Comparison of ENCODE assay signal across 11 cellular contexts in the genomic region with DNA sequence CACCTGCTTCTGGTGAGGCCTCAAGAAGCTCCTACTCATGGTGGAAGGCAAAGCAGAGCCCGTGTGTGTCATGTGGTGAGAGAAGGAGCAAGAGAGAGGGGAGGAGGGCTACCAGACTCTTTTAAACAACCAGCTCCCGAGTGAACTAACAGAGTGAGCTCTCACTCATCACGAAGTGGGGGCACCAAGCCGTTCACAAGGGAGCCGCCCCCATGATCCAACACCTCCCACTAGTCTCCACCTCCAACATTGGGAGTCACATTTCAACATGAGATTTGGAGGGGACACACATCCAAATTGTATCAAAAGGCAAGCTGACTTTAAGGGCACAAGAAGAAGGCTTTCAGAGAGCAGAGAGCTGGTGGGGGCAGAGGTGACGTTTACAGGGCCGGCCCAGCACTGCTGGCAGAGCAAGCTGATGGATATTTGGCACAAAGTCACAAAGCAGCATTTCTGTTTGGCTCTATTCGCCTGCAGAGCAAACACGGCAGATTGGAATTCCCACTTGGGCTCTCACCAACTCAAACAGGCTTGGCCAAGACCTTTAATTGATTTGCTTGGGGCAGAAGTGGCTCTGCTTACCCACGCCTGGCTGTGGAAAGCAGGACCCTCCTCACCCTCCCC. TPM values are rescaled to one million over a fixed set of nuclear protein-coding genes. Genes with fewer than 3 reads are reported as not detected.
DNase-seq lines count a peak whose midpoint lies in the region; ATAC-seq and TF ChIP-seq lines count a peak whose summit lies in the region.
"Had no signal": no experiment of that assay in that cellular context is flagged by ENCODE, and none has a peak within 500 bp of the region (broad histone marks: within the 10 kb centered on the region; RNA-seq: fewer than 3 reads in every experiment).

No MANE protein-coding gene starts in this region.

- no peak overlapping the region for H3K9ac ChIP-seq in IMR-90 (ENCODE audit: low read depth, low read length)

- POLR2A ChIA-PET in IMR-90 (lab: Charles Lee; ENCODE audit: unreplicated experiment) = no interaction called here
- POLR2A ChIA-PET in HEK293T (lab: Yijun Ruan, JAX) = no interaction called here

- no peak for TF ChIP-seq EP300 in stomach (IDR thresholded peaks at IDR 0.05)

- H2BK120ac ChIP-seq in IMR-90 (ENCODE audit: low read depth, low read length) = no peak overlapping the region

- no peak overlapping the region; the same call in 1 of the 2 replicates for H3K4ac ChIP-seq in IMR-90 (ENCODE audit: low read depth, low read length)

- no peak overlapping the region for H3K14ac ChIP-seq in IMR-90 (replicated peaks; ENCODE audit: low read depth, low read length)

- H3K79me1 ChIP-seq in IMR-90 (ENCODE audit: low read depth in 1 of 2, low read length in 2 of 2) = no peaks in the 10 kb centered on the region

- DNase-seq in IMR-90 = peak; percentile 58
- DNase-seq in ascending aorta (ENCODE audit: low spot score in 2 of 2) = peak in 1 of 2 donors; percentile 69
- DNase-seq in left ventricle myocardium superior = no peak
- peak; percentile 81 for DNase-seq in stomach
- DNase-seq in activated T-cell treated with anti-CD3 and anti-CD28 coated beads, Interleukin-2, amount 50 U/mL, for 1 hour = no peak
- DNase-seq in GF-D8 (lab: John Stamatoyannopoulos, UW) = no peak
- no peak for DNase-seq in HEK293T (ENCODE audit: extremely low spot score)
- no peak for DNase-seq in activated T-cell treated with anti-CD3 and anti-CD28 coated beads, Interleukin-2, amount 50 U/mL, for 24 hours
- DNase-seq: Kasumi-1; SHP77; stimulated activated naive CD4-positive, alpha-beta T cell treated with Interleukin-2 at 50 U/mL for 16 hours had no signal

- no peak overlapping the region for H3K4me3 Mint-ChIP-seq in activated T-cell treated with anti-CD3 and anti-CD28 coated beads, Interleukin-2, amount 50 U/mL, for 24 hours

- peaks cover 6% of the 10 kb centered on the region for H4K20me1 ChIP-seq in IMR-90 (ENCODE audit: insufficient read depth, low read length)

- no peak overlapping the region for H4K8ac ChIP-seq in IMR-90 (ENCODE audit: low read depth in 2 of 2, low read length in 2 of 2)

- H3K18ac ChIP-seq in IMR-90 (ENCODE audit: low read depth, low read length) = no peak overlapping the region

- TF ChIP-seq RAD21 in IMR-90 (IDR thresholded peaks at IDR 0.05; ENCODE audit: low read length) = no peak

- no peak overlapping the region for H4K5ac ChIP-seq in IMR-90 (ENCODE audit: low read depth, low read length)

- no peak overlapping the region for H4K91ac ChIP-seq in IMR-90 (ENCODE audit: insufficient read depth, low read depth, low read length)

- no peak overlapping the region for H2AK9ac ChIP-seq in IMR-90 (replicated peaks; ENCODE audit: low read depth, low read length, poor library complexity)

- H3K27ac Mint-ChIP-seq in activated T-cell treated with anti-CD3 and anti-CD28 coated beads, Interleukin-2, amount 50 U/mL, for 24 hours = no peak overlapping the region

- CTCF ChIA-PET in IMR-90 (lab: Yijun Ruan, JAX) = no interaction called here
- CTCF ChIA-PET in HEK293T (lab: Yijun Ruan, JAX) = no interaction called here

- H3K27me3 ChIP-seq in IMR-90 (ENCODE audit: control insufficient read depth, insufficient read depth, low read length) = no peaks in the 10 kb centered on the region
- no peaks in the 10 kb centered on the region for H3K27me3 ChIP-seq in ascending aorta
- no peaks in the 10 kb centered on the region for H3K27me3 ChIP-seq in stomach

- no peak overlapping the region for H2AK5ac ChIP-seq in IMR-90 (ENCODE audit: low read depth, low read length)

- no peak overlapping the region for H2AFZ ChIP-seq in IMR-90 (replicated peaks; ENCODE audit: low read length, poor library complexity)

- H3K9me3 Mint-ChIP-seq in activated T-cell treated with anti-CD3 and anti-CD28 coated beads, Interleukin-2, amount 50 U/mL, for 24 hours = no peaks in the 10 kb centered on the region

- TF ChIP-seq CTCF in IMR-90 (conservative IDR thresholded peaks at IDR 0.05; ENCODE audit: low read depth, low read length) (no peak), ascending aorta (IDR thresholded peaks at IDR 0.05) (no peak), stomach (IDR thresholded peaks at IDR 0.05) (no peak)

- H3K4me1 ChIP-seq in IMR-90 (ENCODE audit: control insufficient read depth, insufficient read depth, low read length) = peaks cover 7% of the 10 kb centered on the region; the same call in 1 of the 2 replicates
- H3K4me1 ChIP-seq in ascending aorta = peaks cover 0 to 14% of the 10 kb centered on the region in 2 donors
- H3K4me1 ChIP-seq in stomach = peaks cover 14 to 47% (median 37%) of the 10 kb centered on the region in 4 donors

- in situ Hi-C loops in IMR-90 (cut with MboI; ENCODE audit: low sequenced_read_pairs) = loop anchor here (10.0 kb wide), 1 partner anchor 321 kb away; no protein-coding TSS in a partner anchor

- WGBS in IMR-90 (ENCODE audit: extremely low coverage in 2 of 2, insufficient read length in 1 of 2), 2 experiments = no CpG with 5 or more reads among the region's 10 CpGs
- 13 to 45% (median 30%) methylated on average over 7 to 10 of the region's 10 CpGs for WGBS in stomach, 5 donors

- no TSS peak for BruUV-seq in IMR-90 (replicated peaks; lab: Mats Ljungman, UMichigan)

- H3K4me1 Mint-ChIP-seq in activated T-cell treated with anti-CD3 and anti-CD28 coated beads, Interleukin-2, amount 50 U/mL, for 24 hours (ENCODE audit: low read depth) = no peaks in the 10 kb centered on the region

- H3K56ac ChIP-seq in IMR-90 (ENCODE audit: extremely low read depth, insufficient read depth, low read length) = no peak overlapping the region

- no peak overlapping the region; the same call in 1 of the 2 replicates for H3K4me2 ChIP-seq in IMR-90 (ENCODE audit: low read depth, low read length)

- H2BK15ac ChIP-seq in IMR-90 (ENCODE audit: low read depth, low read length) = no peak overlapping the region

- H2BK20ac ChIP-seq in IMR-90 (ENCODE audit: low read depth, low read length) = no peak overlapping the region

- no peaks in the 10 kb centered on the region for H3K27me3 Mint-ChIP-seq in activated T-cell treated with anti-CD3 and anti-CD28 coated beads, Interleukin-2, amount 50 U/mL, for 24 hours

- H3K4me3 ChIP-seq in IMR-90 (ENCODE audit: insufficient read depth, low read depth, low read length) (no peak overlapping the region), ascending aorta (no peak overlapping the region), stomach (no peak overlapping the region)

- TF ChIP-seq POLR2A in IMR-90 (IDR thresholded peaks at IDR 0.05; ENCODE audit: low read depth, low read length) = no peak
- TF ChIP-seq POLR2A in stomach (IDR thresholded peaks at IDR 0.05) = no peak

- no peak overlapping the region for H3K23ac ChIP-seq in IMR-90 (ENCODE audit: low read depth, low read length)

- peaks cover 9% of the 10 kb centered on the region; the same call in 1 of the 2 replicates for H3K9me1 ChIP-seq in IMR-90 (ENCODE audit: insufficient read depth, low read length)

- dilution Hi-C loops in IMR-90 (cut with HindIII; ENCODE audit: low sequenced_read_pairs, unreplicated experiment) = no loop called here

- H3K9me3 ChIP-seq in IMR-90 (ENCODE audit: control insufficient read depth, insufficient read depth, low read length) = no peaks in the 10 kb centered on the region
- no peaks in the 10 kb centered on the region for H3K9me3 ChIP-seq in ascending aorta
- no peaks in the 10 kb centered on the region for H3K9me3 ChIP-seq in stomach

- no peak overlapping the region; the same call in 1 of the 2 replicates for H3K27ac ChIP-seq in IMR-90 (ENCODE audit: insufficient read depth, low read length)
- peak overlapping the region; percentile 37 to 55 for H3K27ac ChIP-seq in ascending aorta
- H3K27ac ChIP-seq in stomach = peak overlapping the region in 4 of 5 donors; percentile 7 to 78 (median 52)

- H3K36me3 ChIP-seq in IMR-90 (ENCODE audit: control insufficient read depth, insufficient read depth, low read length) (peaks cover 4% of the 10 kb centered on the region; the same call in 1 of the 2 replicates), ascending aorta (no peaks in the 10 kb centered on the region), stomach (no peaks in the 10 kb centered on the region)

- intact Hi-C loops in IMR-90 (cut with micrococcal nuclease) = no loop called here
- intact Hi-C loops in ascending aorta (cut with DNase I) = loop anchor here (10.0 kb wide), 1 partner anchor 321 kb away; no protein-coding TSS in a partner anchor
- intact Hi-C loops in left ventricle myocardium superior (cut with micrococcal nuclease) = no loop called here
- intact Hi-C loops in stomach (cut with DNase I; ENCODE audit: low total_unique reads) = no loop called here

- peak; percentile 76 for ATAC-seq in IMR-90 (ENCODE audit: low read depth)
- ATAC-seq in left ventricle myocardium superior = peak; percentile 73

- H3K36me3 Mint-ChIP-seq in activated T-cell treated with anti-CD3 and anti-CD28 coated beads, Interleukin-2, amount 50 U/mL, for 24 hours (ENCODE audit: low read depth) = no peaks in the 10 kb centered on the region

- H2BK5ac ChIP-seq in IMR-90 (ENCODE audit: low read depth, low read length, poor library complexity, severe bottlenecking) = no peak overlapping the region

TF ChIP-seq in IMR-90, 13 proteins besides CTCF, POLR2A, EP300 and RAD21 (continues in another document):
- TF ChIP-seq MAZ (IDR thresholded peaks at IDR 0.05; ENCODE audit: borderline replicate concordance, low read depth, low read length) (no peak), MAFK (IDR thresholded peaks at IDR 0.05; ENCODE audit: low read depth, low read length) (no peak), FOS (IDR thresholded peaks at IDR 0.05; ENCODE audit: low read depth, low read length) (no peak), CHD1 (IDR thresholded peaks at IDR 0.05; ENCODE audit: low read depth, low read length) (no peak)

TF ChIP-seq in HEK293T, 16 proteins besides CTCF, POLR2A, EP300 and RAD21 (continues in another document):
- no peak for TF ChIP-seq ELF4 (IDR thresholded peaks at IDR 0.05)
- no peak for TF ChIP-seq LEF1 (IDR thresholded peaks at IDR 0.05; ENCODE audit: borderline replicate concordance)
- no peak for TF ChIP-seq NFRKB (IDR thresholded peaks at IDR 0.05)
- TF ChIP-seq CTBP1 (IDR thresholded peaks at IDR 0.05; ENCODE audit: borderline replicate concordance) = no peak

RNA-seq across cellular contexts. Expression of a gene that starts 20.0 kb away (rescaled TPM):
- 10.3 and 10.4 TPM in 2 replicates for total RNA-seq in IMR-90 (2012; rRNA removed)
- polyA plus RNA-seq in IMR-90 (2012; rRNA removed) = 29.8 and 41.9 TPM in 2 replicates
- 29.9 and 83.6 TPM in 2 replicates for polyA plus RNA-seq in IMR-90 (2012; cell fraction: cytosol; rRNA removed)
- polyA plus RNA-seq in IMR-90 (2012; cell fraction: nucleus; rRNA removed; ENCODE audit: low replicate concordance) = 40.5 and 74.0 TPM in 2 replicates
- 23.8 TPM for total RNA-seq in ascending aorta
- total RNA-seq in left ventricle myocardium superior = not detected
- total RNA-seq in stomach = 10 to 100 TPM; 30.3 to 91.1 (median 42.6) TPM
- 100 to 1,000 TPM in 1 of 3 donors, 10 to 100 TPM in 2; 31.6 to 149 (median 48.7) TPM for polyA plus RNA-seq in stomach

RNA-seq across cellular contexts. Expression of a gene that starts 46.4 kb away (rescaled TPM):
- total RNA-seq in IMR-90 (2012; rRNA removed) = under 0.01 TPM in 1 of 2 replicates, not detected in the other
- polyA plus RNA-seq in IMR-90 (2012; rRNA removed) = 0.12 TPM in 1 of 2 replicates, not detected in the other
- polyA plus RNA-seq in IMR-90 (2012; cell fraction: cytosol; rRNA removed) = 0.02 and 0.05 TPM in 2 replicates
- 0.40 and 0.75 TPM in 2 replicates for polyA plus RNA-seq in IMR-90 (2012; cell fraction: nucleus; rRNA removed; ENCODE audit: low replicate concordance)
- total RNA-seq in ascending aorta = not detected
- 0.74 TPM for total RNA-seq in left ventricle myocardium superior
- not detected for total RNA-seq in stomach
- under 1 TPM in 2 of 3 donors, not detected in 1; 0.62 to 0.88 TPM for polyA plus RNA-seq in stomach

Comparison
In these comparisons a context has a peak if more than half of its experiments do, and no peak if none do; other contexts are left out.
1. DNase-seq: peak in IMR-90 (single experiment) and stomach (single experiment); none in left ventricle myocardium superior (single experiment), activated T-cell treated with anti-CD3 and anti-CD28 coated beads, Interleukin-2, amount 50 U/mL, for 1 hour (single experiment), GF-D8 (single experiment), HEK293T (single experiment) and activated T-cell treated with anti-CD3 and anti-CD28 coated beads, Interleukin-2, amount 50 U/mL, for 24 hours (single experiment).
2. RNA of a gene that starts 20.0 kb away (total RNA-seq): 30.3 to 91.1 TPM in stomach, 23.8 TPM in ascending aorta (single experiment) and 10.3 to 10.4 TPM in IMR-90; not detected in left ventricle myocardium superior (single experiment); every median in the first group is over 10 times any median in the second.